In the genomic region with DNA sequence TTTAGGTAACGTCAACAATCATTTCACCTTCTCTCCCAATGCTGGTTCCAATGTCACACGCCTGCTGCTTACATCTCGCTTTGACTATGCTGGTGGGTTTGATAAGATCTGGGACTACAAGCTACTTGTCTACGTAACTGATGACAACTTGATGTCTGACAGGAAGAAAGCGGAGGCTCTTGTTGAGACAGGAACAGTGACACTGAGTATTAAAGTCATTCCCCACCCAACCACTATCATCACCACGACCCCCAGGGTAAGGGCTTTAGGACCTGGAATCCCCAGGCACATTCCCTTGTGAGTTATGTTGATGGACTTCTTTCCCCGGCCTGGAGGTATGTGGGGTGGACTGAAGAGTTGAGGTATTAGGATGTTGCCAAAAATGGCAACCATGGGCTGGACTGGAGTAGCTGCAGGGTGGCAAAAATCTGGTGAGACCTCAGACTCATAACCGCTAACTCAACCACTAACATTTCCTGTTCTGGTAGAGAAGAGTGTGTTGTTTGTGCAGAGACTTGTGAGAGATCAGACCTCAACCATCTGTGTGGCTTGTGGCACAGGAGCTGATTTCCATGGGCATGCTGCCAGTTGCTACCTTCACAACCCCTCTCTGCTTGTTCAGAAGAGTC, we compare ENCODE assay signal across 1 cellular context.
TF ChIP-seq lines count a peak whose summit lies in the region.

No MANE protein-coding gene starts in this region.

TF ChIP-seq in SK-N-SH, 30 proteins besides CTCF, POLR2A, EP300 and RAD21 (continued from another document):
- TF ChIP-seq, protein P1, sequence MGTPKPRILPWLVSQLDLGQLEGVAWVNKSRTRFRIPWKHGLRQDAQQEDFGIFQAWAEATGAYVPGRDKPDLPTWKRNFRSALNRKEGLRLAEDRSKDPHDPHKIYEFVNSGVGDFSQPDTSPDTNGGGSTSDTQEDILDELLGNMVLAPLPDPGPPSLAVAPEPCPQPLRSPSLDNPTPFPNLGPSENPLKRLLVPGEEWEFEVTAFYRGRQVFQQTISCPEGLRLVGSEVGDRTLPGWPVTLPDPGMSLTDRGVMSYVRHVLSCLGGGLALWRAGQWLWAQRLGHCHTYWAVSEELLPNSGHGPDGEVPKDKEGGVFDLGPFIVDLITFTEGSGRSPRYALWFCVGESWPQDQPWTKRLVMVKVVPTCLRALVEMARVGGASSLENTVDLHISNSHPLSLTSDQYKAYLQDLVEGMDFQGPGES (IDR thresholded peaks at IDR 0.05; ENCODE audit: low read depth, low read length), result no peak
- TF ChIP-seq POLR2AphosphoS5 (IDR thresholded peaks at IDR 0.05; ENCODE audit: low read depth, low read length), result no peak
